Comparison of ENCODE assay signal across 21 cellular contexts in the genomic region with DNA sequence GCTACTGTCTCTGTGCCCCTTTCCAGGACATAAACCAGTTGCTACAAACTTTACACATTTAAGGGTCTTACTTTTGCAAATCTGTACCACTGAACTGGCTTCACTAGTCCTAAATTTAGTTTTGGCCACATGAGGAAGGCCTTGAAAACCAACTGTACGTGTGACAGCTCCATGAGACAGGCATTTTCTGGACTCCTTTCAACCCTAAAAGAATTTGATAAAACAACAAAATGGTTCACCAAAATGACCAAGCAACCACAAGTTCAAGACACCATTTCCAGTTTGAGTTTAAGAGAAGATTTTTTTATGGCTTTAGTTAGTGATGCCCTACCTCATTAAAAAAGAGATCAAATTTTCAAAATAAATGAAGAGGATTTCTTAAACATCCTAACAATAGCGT.
A peak's percentile ranks its signal among the peaks of the same experiment; 100 is the strongest.
DNase-seq lines count a peak whose midpoint lies in the region; ATAC-seq and TF ChIP-seq lines count a peak whose summit lies in the region.
"Had no signal": no experiment of that assay in that cellular context is flagged by ENCODE, and none has a peak within 500 bp of the region (broad histone marks: within the 10 kb centered on the region; RNA-seq: fewer than 3 reads in every experiment).

No MANE protein-coding gene starts in this region.

- DNase-seq in AG08395 (ENCODE audit: low spot score) (peak; percentile 46), GM23248 (peak; percentile 51), astrocyte of the hippocampus (ENCODE audit: low read depth, low spot score) (peak; percentile 66), glomerular visceral epithelial cell (ENCODE audit: extremely low spot score) (peak; percentile 33), cerebellar cortex (ENCODE audit: low spot score) (no peak), NCI-H446 (lab: John Stamatoyannopoulos, UW) (no peak), GM10248 (ENCODE audit: extremely low spot score) (no peak)
- DNase-seq: activated naive CD8-positive, alpha-beta T cell treated with anti-CD3 and anti-CD28 coated beads for 36 hours; body of pancreas; Caco-2; effector memory CD4-positive, alpha-beta T cell; erythroblast; MM.1S; NCI-H1417 treated with DMSO at 0.1 percent for 48 hours; NCI-H510A; PC-9; SHP77 treated with DMSO at 0.1 percent for 48 hours; T-helper 9 cell; transverse colon had no signal

- CTCF ChIA-PET in GM10248 (lab: Yijun Ruan, JAX) = no interaction called here

- peaks cover 5% of the 10 kb centered on the region; the same call in 1 of the 2 replicates for H3K4me1 ChIP-seq in GM23248 (ENCODE audit: insufficient read depth)
- H3K4me1 ChIP-seq: BLaER1 treated with 17β-estradiol and CSF1 and Interleukin-3, amounts not matched to agents 10 nM and 100 nM; body of pancreas; transverse colon had no signal

- no peak overlapping the region for H3K9ac ChIP-seq in GM23248
- H3K9ac ChIP-seq: BLaER1 treated with 17β-estradiol and CSF1 and Interleukin-3, amounts not matched to agents 10 nM and 100 nM had no signal

- no peaks in the 10 kb centered on the region for H3F3A ChIP-seq in GM23248 (ENCODE audit: insufficient read depth)

- H2AFZ ChIP-seq in GM23248 = no peak overlapping the region
- H2AFZ ChIP-seq: PC-9 had no signal

- no peaks in the 10 kb centered on the region for H4K20me1 ChIP-seq in GM23248 (ENCODE audit: insufficient read depth)
- H4K20me1 ChIP-seq: BLaER1 treated with 17β-estradiol and CSF1 and Interleukin-3, amounts not matched to agents 10 nM and 100 nM had no signal

- POLR2A ChIA-PET in GM10248 (lab: Yijun Ruan, JAX) = no interaction called here

- no peaks in the 10 kb centered on the region; the same call in 1 of the 2 replicates for H3K27me3 ChIP-seq in GM23248 (replicated peaks; ENCODE audit: insufficient read depth)
- H3K27me3 ChIP-seq: BLaER1 treated with 17β-estradiol and CSF1 and Interleukin-3, amounts not matched to agents 10 nM and 100 nM; body of pancreas; transverse colon had no signal

- H3K9me3 ChIP-seq in GM23248 (ENCODE audit: low read depth) = no peaks in the 10 kb centered on the region
- H3K9me3 ChIP-seq: body of pancreas, Caco-2, transverse colon had no signal

- ATAC-seq in HG03354 (IDR thresholded peaks at IDR 0.05; ENCODE audit: poor library complexity, severe bottlenecking, unreplicated experiment) = no peak
- ATAC-seq: body of pancreas had no signal

- WGBS in GM23248 (ENCODE audit: low coverage in 1 of 2, low lambda C conversion rate in 2 of 2, missing lambda C conversion rate in 2 of 2), 2 experiments = 40 to 54% methylated on average over 2 of the region's 2 CpGs

- no peak overlapping the region for H3K4me2 ChIP-seq in GM23248 (ENCODE audit: unreplicated experiment)
- H3K4me2 ChIP-seq: BLaER1 treated with 17β-estradiol and CSF1 and Interleukin-3, amounts not matched to agents 10 nM and 100 nM; PC-9 had no signal

- H3K79me2 ChIP-seq in GM23248 (ENCODE audit: insufficient read depth) = no peaks in the 10 kb centered on the region

- no peaks in the 10 kb centered on the region for H3K36me3 ChIP-seq in GM23248 (ENCODE audit: low read depth)
- H3K36me3 ChIP-seq: BLaER1 treated with 17β-estradiol and CSF1 and Interleukin-3, amounts not matched to agents 10 nM and 100 nM; transverse colon had no signal

- H3K4me3 ChIP-seq in GM23248 = no peak overlapping the region
- H3K4me3 ChIP-seq: BLaER1 treated with 17β-estradiol and CSF1 and Interleukin-3, amounts not matched to agents 10 nM and 100 nM; body of pancreas; PC-9; transverse colon had no signal

- no peak for TF ChIP-seq CTCF in GM10248 (IDR thresholded peaks at IDR 0.05; ENCODE audit: control extremely low read depth, extremely low read depth, low read depth, missing control alignments)

- in situ Hi-C loops in GM23248 (cut with MboI) = no loop called here

- H3K9me2 ChIP-seq in GM23248 (ENCODE audit: insufficient read depth) = no peaks in the 10 kb centered on the region

- H3K27ac ChIP-seq in GM23248 = no peak overlapping the region
- H3K27ac ChIP-seq: BLaER1 treated with 17β-estradiol and CSF1 and Interleukin-3, amounts not matched to agents 10 nM and 100 nM; body of pancreas; PC-9; transverse colon had no signal

Comparison
In these comparisons a context has a peak if more than half of its experiments do, and no peak if none do; other contexts are left out.
1. DNase-seq: peak in AG08395 (single experiment), GM23248 (single experiment), astrocyte of the hippocampus (single experiment) and glomerular visceral epithelial cell (single experiment); none in cerebellar cortex (single experiment), NCI-H446 (0 of 2) and GM10248 (single experiment).